Comparison of ENCODE assay signal across 17 cellular contexts in genomic region chr1:43425045-43425444, GRCh38. TPM values are rescaled to one million over a fixed set of nuclear protein-coding genes. Genes with fewer than 3 reads are reported as not detected.
DNase-seq lines count a peak whose midpoint lies in the region; FAIRE-seq and TF ChIP-seq lines count a peak whose summit lies in the region.
"Had no signal": no experiment of that assay in that cellular context is flagged by ENCODE, and none has a peak within 500 bp of the region (broad histone marks: within the 10 kb centered on the region; RNA-seq: fewer than 3 reads in every experiment).

No MANE protein-coding gene starts in this region.

- H4K20me1 ChIP-seq in mammary epithelial cell (ENCODE audit: insufficient read depth, low read length): no peaks in the 10 kb centered on the region

- H3K36me3 ChIP-seq in mammary epithelial cell (ENCODE audit: insufficient read depth, low read length) (peaks cover 31% of the 10 kb centered on the region), WERI-Rb-1 (peaks cover 87% of the 10 kb centered on the region), BE2C (no peaks in the 10 kb centered on the region)

- BruUV-seq in MCF 10A (replicated peaks; lab: Mats Ljungman, UMichigan) (no TSS peak), mammary epithelial cell (replicated peaks; lab: Mats Ljungman, UMichigan) (no TSS peak)

- H3K36me3 Mint-ChIP-seq in MCF 10A (ENCODE audit: insufficient read depth, unreplicated experiment): peaks cover 51% of the 10 kb centered on the region

- H3K4me3 Mint-ChIP-seq in MCF 10A (ENCODE audit: unreplicated experiment): no peak overlapping the region
- H3K4me3 Mint-ChIP-seq: HFFc6 had no signal

- H3K9ac ChIP-seq in mammary epithelial cell (ENCODE audit: insufficient read depth, low read length): no peak overlapping the region

- no peak overlapping the region for H3K27ac ChIP-seq in mammary epithelial cell (ENCODE audit: insufficient read depth, low read depth, low read length)
- H3K27ac ChIP-seq in WERI-Rb-1: peak overlapping the region; percentile 3; the same call in 1 of the 2 replicates
- H3K27ac ChIP-seq: HL-60 had no signal

- intact Hi-C loops in MCF 10A (cut with micrococcal nuclease): no loop called here
- intact Hi-C loops in mammary epithelial cell (cut with micrococcal nuclease): no loop called here
- intact Hi-C loops in posterior vena cava (cut with DNase I): loop anchor here in 1 of 2 donors (5.0 kb wide), 1 partner anchor 1728 kb away; no protein-coding TSS in a partner anchor

- H3K27ac Mint-ChIP-seq in MCF 10A (ENCODE audit: low read depth, unreplicated experiment): peak overlapping the region; percentile 78
- H3K27ac Mint-ChIP-seq: HFFc6 had no signal

- in situ Hi-C loops in mammary epithelial cell (cut with MboI; ENCODE audit: low sequenced_read_pairs in 2 of 2): no loop called here

- TF ChIP-seq POLR2A in H54 (IDR thresholded peaks at IDR 0.05; ENCODE audit: low read depth, low read length): no peak

- H3K9me3 Mint-ChIP-seq in MCF 10A (ENCODE audit: unreplicated experiment): no peaks in the 10 kb centered on the region
- H3K9me3 Mint-ChIP-seq: HFFc6 had no signal

- H3K27me3 ChIP-seq in mammary epithelial cell (ENCODE audit: insufficient read depth, low read length) (no peaks in the 10 kb centered on the region), WERI-Rb-1 (ENCODE audit: insufficient read depth, low read depth, severe bottlenecking) (no peaks in the 10 kb centered on the region), BE2C (no peaks in the 10 kb centered on the region)

- peaks cover 23% of the 10 kb centered on the region for H3K4me1 Mint-ChIP-seq in MCF 10A (ENCODE audit: insufficient read depth, unreplicated experiment)

- H3K4me2 ChIP-seq in mammary epithelial cell (ENCODE audit: insufficient read depth, low read depth, low read length): no peak overlapping the region

- no peak for FAIRE-seq in H54 (lab: Jason Lieb, UNC)
- FAIRE-seq: A204.1, GM12878, GM18507, H1, K562 had no signal

- H3K9me3 ChIP-seq in mammary epithelial cell (replicated peaks; ENCODE audit: insufficient read depth, low read length) (peaks cover 13% of the 10 kb centered on the region), WERI-Rb-1 (ENCODE audit: severe bottlenecking) (no peaks in the 10 kb centered on the region), BE2C (no peaks in the 10 kb centered on the region)

- TF ChIP-seq CTCF in MCF 10A (IDR thresholded peaks at IDR 0.05; ENCODE audit: unreplicated experiment) (no peak), mammary epithelial cell (conservative IDR thresholded peaks at IDR 0.05 in 1 of 2, IDR thresholded peaks at IDR 0.05 in 1 of 2; ENCODE audit: extremely low read depth in 1 of 2, insufficient read depth in 1 of 2, low read depth in 1 of 2, low read length in 2 of 2) (no peak), WERI-Rb-1 (IDR thresholded peaks at IDR 0.05; ENCODE audit: low read depth, low read length) (no peak), BE2C (IDR thresholded peaks at IDR 0.05; ENCODE audit: low read depth, low read length) (no peak)

- no peak for DNase-seq in MCF 10A (ENCODE audit: unreplicated experiment)
- DNase-seq in mammary epithelial cell: no peak
- peak; percentile 37 for DNase-seq in H54 (ENCODE audit: insufficient read length, low spot score)
- DNase-seq in WERI-Rb-1: no peak
- peak; percentile 34 for DNase-seq in posterior vena cava (ENCODE audit: low spot score)
- no peak for DNase-seq in T1000 (lab: John Stamatoyannopoulos, UW)
- no peak for DNase-seq in BE2C
- no peak for DNase-seq in AG08396 (ENCODE audit: low spot score)
- DNase-seq: DMS53, HCEC 1CT, HFFc6 had no signal

- dilution Hi-C loops in mammary epithelial cell (cut with HindIII; ENCODE audit: low sequenced_read_pairs): loop anchor here (5.0 kb wide), 1 partner anchor 87 kb away; no protein-coding TSS in a partner anchor

- no peaks in the 10 kb centered on the region for H3K27me3 Mint-ChIP-seq in MCF 10A (ENCODE audit: insufficient read depth, unreplicated experiment)

- no peak overlapping the region for H2AFZ ChIP-seq in mammary epithelial cell (ENCODE audit: low read depth, low read length)

- H3K4me1 ChIP-seq in mammary epithelial cell (ENCODE audit: insufficient read depth, low read length) (peaks cover 3% of the 10 kb centered on the region), BE2C (no peaks in the 10 kb centered on the region)

- POLR2A ChIA-PET in MCF 10A (lab: Yijun Ruan, JAX): interaction anchor here (0.5 to 0.7 kb wide), 3 partner anchors 42 to 756 kb away, joined by 3 to 6 read pairs (median 3); no protein-coding TSS in a partner anchor

- H3K4me3 ChIP-seq in mammary epithelial cell (replicated peaks in 1 of 3; ENCODE audit: insufficient read depth in 1 of 3, low read depth in 2 of 3, low read length in 3 of 3): no peak overlapping the region
- H3K4me3 ChIP-seq in WERI-Rb-1 (ENCODE audit: low read depth, low read length): no peak overlapping the region
- no peak overlapping the region for H3K4me3 ChIP-seq in BE2C (ENCODE audit: low read depth, low read length)
- H3K4me3 ChIP-seq: GM12878, K562 had no signal

- 97% methylated on average over 4 of the region's 4 CpGs for WGBS in mammary epithelial cell (ENCODE audit: low coverage, missing lambda C conversion rate)

- no peaks in the 10 kb centered on the region for H3K79me2 ChIP-seq in mammary epithelial cell (ENCODE audit: insufficient read depth, low read length)

- CTCF ChIA-PET in MCF 10A (lab: Yijun Ruan, JAX): interaction anchor here (0.8 kb wide), 1 partner anchor 186 kb away, joined by 4 read pairs; no protein-coding TSS in a partner anchor
- CTCF ChIA-PET in mammary epithelial cell (lab: Charles Lee; ENCODE audit: low non-redundant PET): no interaction called here

RNA-seq across cellular contexts. Expression of gene HYI, which starts 28.7 kb away (rescaled TPM):
- 14.5 and 23.0 TPM in 2 replicates for total RNA-seq in MCF 10A (2022)
- total RNA-seq in mammary epithelial cell: 10 to 100 TPM; 11.9 to 12.0 TPM
- 22.3 TPM for polyA plus RNA-seq in mammary epithelial cell
- polyA minus RNA-seq in mammary epithelial cell: 7.1 TPM
- 10 to 100 TPM; 27.6 to 28.8 TPM for total RNA-seq in posterior vena cava
- polyA plus RNA-seq in BE2C (2012; ENCODE audit: insufficient read depth, insufficient read length, low read depth): 16.4 TPM

RNA-seq across cellular contexts. Expression of gene SZT2, which starts 35.3 kb away (rescaled TPM):
- 65.3 and 67.4 TPM in 2 replicates for total RNA-seq in MCF 10A (2022)
- 10 to 100 TPM; 31.2 to 50.1 TPM for total RNA-seq in mammary epithelial cell
- 7.6 TPM for polyA plus RNA-seq in mammary epithelial cell
- polyA minus RNA-seq in mammary epithelial cell: 94.0 TPM
- 10 to 100 TPM; 43.3 to 45.8 TPM for total RNA-seq in posterior vena cava
- 13.6 TPM for polyA plus RNA-seq in BE2C (2012; ENCODE audit: insufficient read depth, insufficient read length, low read depth)

RNA-seq across cellular contexts. Expression of gene MED8, which starts 35.4 kb away (rescaled TPM):
- total RNA-seq in MCF 10A (2022) (52.0 and 61.6 TPM in 2 replicates), mammary epithelial cell (10 to 100 TPM; 34.7 to 44.3 TPM), posterior vena cava (10 to 100 TPM; 27.0 to 30.5 TPM)
- 20.4 TPM for polyA plus RNA-seq in mammary epithelial cell
- 23.8 TPM for polyA minus RNA-seq in mammary epithelial cell
- 51.9 TPM for polyA plus RNA-seq in BE2C (2012; ENCODE audit: insufficient read depth, insufficient read length, low read depth)

RNA-seq across cellular contexts. Expression of gene ELOVL1, which starts 57.2 kb away (rescaled TPM):
- total RNA-seq in MCF 10A (2022) (86.0 and 99.9 TPM in 2 replicates), mammary epithelial cell (100 to 1,000 TPM in 1 of 2 donors, 10 to 100 TPM in 1; 34.7 to 137 TPM), posterior vena cava (10 to 100 TPM; 58.2 to 64.6 TPM)
- polyA plus RNA-seq in mammary epithelial cell: 264 TPM
- 136 TPM for polyA minus RNA-seq in mammary epithelial cell
- polyA plus RNA-seq in BE2C (2012; ENCODE audit: insufficient read depth, insufficient read length, low read depth): 16.2 TPM

Comparison
In these comparisons a context has a peak if more than half of its experiments do, and no peak if none do; other contexts are left out.
1. DNase-seq: peak in H54 (single experiment) and posterior vena cava (single experiment); none in MCF 10A (single experiment), mammary epithelial cell (single experiment), WERI-Rb-1 (single experiment), T1000 (single experiment), BE2C (single experiment) and AG08396 (single experiment).